In the genomic region with DNA sequence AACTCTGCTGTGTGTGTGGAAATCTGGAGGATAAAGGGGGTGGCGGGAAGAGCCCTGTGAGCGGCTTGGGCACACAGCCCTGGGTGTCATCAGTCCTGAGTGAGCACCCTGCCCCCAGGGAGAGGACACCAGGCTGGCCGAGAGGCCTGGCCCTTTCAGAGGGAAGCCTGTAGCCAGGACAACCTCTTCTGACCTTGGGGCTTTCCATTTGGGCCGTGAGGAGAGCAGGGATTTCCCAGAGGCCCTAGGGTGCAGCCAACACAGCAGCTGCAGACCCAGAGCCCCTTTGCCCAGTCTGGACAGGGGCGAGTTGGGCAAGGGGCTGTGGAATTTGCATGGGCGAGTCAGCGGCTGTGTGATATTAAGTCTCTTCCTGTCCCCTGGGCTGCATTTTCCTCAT, we compare ENCODE assay signal across 1 cellular context.
A peak's percentile ranks its signal among the peaks of the same experiment; 100 is the strongest.
TF ChIP-seq lines count a peak whose summit lies in the region.

No MANE protein-coding gene starts in this region.

TF ChIP-seq in GM12878, 131 proteins besides CTCF, POLR2A, EP300 and RAD21:
- TF ChIP-seq, protein P1, sequence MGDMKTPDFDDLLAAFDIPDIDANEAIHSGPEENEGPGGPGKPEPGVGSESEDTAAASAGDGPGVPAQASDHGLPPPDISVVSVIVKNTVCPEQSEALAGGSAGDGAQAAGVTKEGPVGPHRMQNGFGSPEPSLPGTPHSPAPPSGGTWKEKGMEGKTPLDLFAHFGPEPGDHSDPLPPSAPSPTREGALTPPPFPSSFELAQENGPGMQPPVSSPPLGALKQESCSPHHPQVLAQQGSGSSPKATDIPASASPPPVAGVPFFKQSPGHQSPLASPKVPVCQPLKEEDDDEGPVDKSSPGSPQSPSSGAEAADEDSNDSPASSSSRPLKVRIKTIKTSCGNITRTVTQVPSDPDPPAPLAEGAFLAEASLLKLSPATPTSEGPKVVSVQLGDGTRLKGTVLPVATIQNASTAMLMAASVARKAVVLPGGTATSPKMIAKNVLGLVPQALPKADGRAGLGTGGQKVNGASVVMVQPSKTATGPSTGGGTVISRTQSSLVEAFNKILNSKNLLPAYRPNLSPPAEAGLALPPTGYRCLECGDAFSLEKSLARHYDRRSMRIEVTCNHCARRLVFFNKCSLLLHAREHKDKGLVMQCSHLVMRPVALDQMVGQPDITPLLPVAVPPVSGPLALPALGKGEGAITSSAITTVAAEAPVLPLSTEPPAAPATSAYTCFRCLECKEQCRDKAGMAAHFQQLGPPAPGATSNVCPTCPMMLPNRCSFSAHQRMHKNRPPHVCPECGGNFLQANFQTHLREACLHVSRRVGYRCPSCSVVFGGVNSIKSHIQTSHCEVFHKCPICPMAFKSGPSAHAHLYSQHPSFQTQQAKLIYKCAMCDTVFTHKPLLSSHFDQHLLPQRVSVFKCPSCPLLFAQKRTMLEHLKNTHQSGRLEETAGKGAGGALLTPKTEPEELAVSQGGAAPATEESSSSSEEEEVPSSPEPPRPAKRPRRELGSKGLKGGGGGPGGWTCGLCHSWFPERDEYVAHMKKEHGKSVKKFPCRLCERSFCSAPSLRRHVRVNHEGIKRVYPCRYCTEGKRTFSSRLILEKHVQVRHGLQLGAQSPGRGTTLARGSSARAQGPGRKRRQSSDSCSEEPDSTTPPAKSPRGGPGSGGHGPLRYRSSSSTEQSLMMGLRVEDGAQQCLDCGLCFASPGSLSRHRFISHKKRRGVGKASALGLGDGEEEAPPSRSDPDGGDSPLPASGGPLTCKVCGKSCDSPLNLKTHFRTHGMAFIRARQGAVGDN (IDR thresholded peaks at IDR 0.05) = peak; percentile 58; the same call in 1 of the 2 replicates
- TF ChIP-seq NR2F1 (conservative IDR thresholded peaks at IDR 0.05) = peak; percentile 67
- TF ChIP-seq SMAD1 (IDR thresholded peaks at IDR 0.05; ENCODE audit: low read depth, partially characterized antibody) = no peak
TF ChIP-seq in GM12878: peak in this region for 2.
